ENCODE assay signal across 19 cellular contexts in the genomic region with DNA sequence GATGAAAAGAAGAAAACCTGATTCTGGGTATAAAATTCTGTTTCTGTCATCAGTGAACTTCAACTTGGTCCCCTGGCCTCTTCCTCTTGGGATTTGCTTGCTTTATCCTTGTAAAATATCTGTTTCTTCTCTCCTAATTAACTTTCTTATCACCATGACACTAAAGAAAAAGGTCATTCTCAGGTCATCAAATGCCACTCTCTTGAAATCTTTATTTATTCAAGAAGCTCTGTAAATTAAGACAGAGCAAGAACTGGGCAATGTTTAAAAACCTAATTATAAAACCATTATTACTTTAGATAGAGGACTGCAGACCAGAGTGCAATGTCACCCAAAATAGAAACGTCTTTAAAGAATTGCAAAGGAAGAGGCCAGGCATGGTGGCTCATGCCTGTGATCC. TPM values are rescaled to one million over a fixed set of nuclear protein-coding genes. Genes with fewer than 3 reads are reported as not detected.
A peak's percentile ranks its signal among the peaks of the same experiment; 100 is the strongest.
DNase-seq lines count a peak whose midpoint lies in the region; ATAC-seq, FAIRE-seq and TF ChIP-seq lines count a peak whose summit lies in the region.
"Had no signal": no experiment of that assay in that cellular context is flagged by ENCODE, and none has a peak within 500 bp of the region (broad histone marks: within the 10 kb centered on the region; RNA-seq: fewer than 3 reads in every experiment).

No MANE protein-coding gene starts in this region.

- CTCF ChIA-PET in A549 (lab: Yijun Ruan, JAX): interaction anchor here (1.1 to 1.6 kb wide), 3 partner anchors 9 to 54 kb away, joined by 3 to 4 read pairs (median 4); no protein-coding TSS in a partner anchor

- peak overlapping the region in 1 of 2 experiments; percentile 42; a peak in 2 of 6 replicates for H3K27ac ChIP-seq in A549
- peak overlapping the region; percentile 59; the same call in 1 of the 2 replicates for H3K27ac ChIP-seq in C4-2B
- H3K27ac ChIP-seq in VCaP: peak overlapping the region; percentile 80
- H3K27ac ChIP-seq in prostate gland: peak overlapping the region; percentile 43 to 56
- H3K27ac ChIP-seq: HL-60 had no signal

- H3K9me3 ChIP-seq in A549 (no peaks in the 10 kb centered on the region), prostate gland (no peaks in the 10 kb centered on the region)

- H3K4me1 ChIP-seq in A549: peaks cover 30% of the 10 kb centered on the region
- H3K4me1 ChIP-seq in prostate gland (replicated peaks): peaks cover 7% of the 10 kb centered on the region

- TF ChIP-seq POLR2A in A549 (IDR thresholded peaks at IDR 0.05; ENCODE audit: low read length): no peak
- TF ChIP-seq POLR2A in prostate gland (IDR thresholded peaks at IDR 0.05): no peak
- TF ChIP-seq POLR2A in lower leg skin (IDR thresholded peaks at IDR 0.05): no peak

- no peak overlapping the region for H3K4me3 ChIP-seq in A549
- H3K4me3 ChIP-seq in prostate gland: no peak overlapping the region
- H3K4me3 ChIP-seq in lower leg skin (ENCODE audit: low read depth, poor library complexity, severe bottlenecking): no peak overlapping the region
- H3K4me3 ChIP-seq: GM23338 had no signal

- 43% methylated on average over 1 of the region's 1 CpG for WGBS in A549 (ENCODE audit: missing lambda C conversion rate)
- WGBS in prostate gland: 22% methylated on average over 1 of the region's 1 CpG
- 54 to 67% methylated on average over 1 of the region's 1 CpG for WGBS in lower leg skin, 2 donors

- POLR2A ChIA-PET in A549 (lab: Yijun Ruan, JAX): no interaction called here

- H3K27me3 ChIP-seq in prostate gland (replicated peaks; ENCODE audit: insufficient read depth): no peaks in the 10 kb centered on the region

- FAIRE-seq in A549 (lab: Jason Lieb, UNC): no peak
- FAIRE-seq: A204.1, GM12892, GM18507, H54 had no signal

- TF ChIP-seq CTCF in A549 (IDR thresholded peaks at IDR 0.05) (no peak), C4-2B (conservative IDR thresholded peaks at IDR 0.05) (no peak), VCaP (conservative IDR thresholded peaks at IDR 0.05) (no peak), prostate gland (IDR thresholded peaks at IDR 0.05) (no peak), lower leg skin (IDR thresholded peaks at IDR 0.05) (no peak)

- no peak for DNase-seq in A549 (ENCODE audit: low read depth in 1 of 2, low spot score in 1 of 2)
- no peak for DNase-seq in prostate gland (ENCODE audit: low spot score)
- no peak for DNase-seq in lower leg skin (ENCODE audit: low spot score in 2 of 2)
- DNase-seq: AML-193; CD4-positive, alpha-beta memory T cell; DMS153; DMS79; GDM1; HCEC 1CT; IMR-90 had no signal

- no peak for TF ChIP-seq RAD21 in A549 (conservative IDR thresholded peaks at IDR 0.05 in 1 of 2, IDR thresholded peaks at IDR 0.05 in 1 of 2)

- TF ChIP-seq EP300 in A549 (IDR thresholded peaks at IDR 0.05): no peak

- ATAC-seq in A549 (no peak), esophagus mucosa (no peak)
- ATAC-seq: GM23338 had no signal

- H3K36me3 ChIP-seq in prostate gland: no peaks in the 10 kb centered on the region

- peak overlapping the region; percentile 1; the same call in 1 of the 3 replicates for H3K4me2 ChIP-seq in A549
- H3K4me2 ChIP-seq: GM23338 had no signal

- intact Hi-C loops in prostate gland (cut with DNase I): no loop called here
- intact Hi-C loops in lower leg skin (cut with DNase I; ENCODE audit: low total_unique reads): no loop called here

TF ChIP-seq in A549, 52 proteins besides CTCF, POLR2A, EP300 and RAD21:
- TF ChIP-seq RARB (CRISPR knock-in tag; IDR thresholded peaks at IDR 0.05) (no peak), ZC3H11A (IDR thresholded peaks at IDR 0.05) (no peak), JUN (IDR thresholded peaks at IDR 0.05) (no peak), FOSL2 (IDR thresholded peaks at IDR 0.05) (no peak), FOSL2 (CRISPR knock-in tag; IDR thresholded peaks at IDR 0.05) (no peak), RCOR1 (IDR thresholded peaks at IDR 0.05; ENCODE audit: low read depth, low read length) (no peak), EHF (CRISPR knock-in tag; IDR thresholded peaks at IDR 0.05) (no peak), CHD4 (IDR thresholded peaks at IDR 0.05; ENCODE audit: borderline replicate concordance) (no peak), GATA3 (IDR thresholded peaks at IDR 0.05; ENCODE audit: borderline replicate concordance) (no peak), NR3C1 (IDR thresholded peaks at IDR 0.05) (no peak), ATOH8 (CRISPR knock-in tag; IDR thresholded peaks at IDR 0.05; ENCODE audit: low read depth) (no peak), TP53 (CRISPR knock-in tag; IDR thresholded peaks at IDR 0.05) (no peak), HOXA7 (CRISPR knock-in tag; IDR thresholded peaks at IDR 0.05) (no peak), FOXS1 (CRISPR knock-in tag; IDR thresholded peaks at IDR 0.05) (no peak), RNF2 (IDR thresholded peaks at IDR 0.05; ENCODE audit: borderline replicate concordance, low read depth) (no peak), MAFK (IDR thresholded peaks at IDR 0.05; ENCODE audit: partially characterized antibody) (no peak), RFX5 (IDR thresholded peaks at IDR 0.05) (no peak)
- TF ChIP-seq, protein P1, sequence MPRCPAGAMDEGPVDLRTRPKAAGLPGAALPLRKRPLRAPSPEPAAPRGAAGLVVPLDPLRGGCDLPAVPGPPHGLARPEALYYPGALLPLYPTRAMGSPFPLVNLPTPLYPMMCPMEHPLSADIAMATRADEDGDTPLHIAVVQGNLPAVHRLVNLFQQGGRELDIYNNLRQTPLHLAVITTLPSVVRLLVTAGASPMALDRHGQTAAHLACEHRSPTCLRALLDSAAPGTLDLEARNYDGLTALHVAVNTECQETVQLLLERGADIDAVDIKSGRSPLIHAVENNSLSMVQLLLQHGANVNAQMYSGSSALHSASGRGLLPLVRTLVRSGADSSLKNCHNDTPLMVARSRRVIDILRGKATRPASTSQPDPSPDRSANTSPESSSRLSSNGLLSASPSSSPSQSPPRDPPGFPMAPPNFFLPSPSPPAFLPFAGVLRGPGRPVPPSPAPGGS (IDR thresholded peaks at IDR 0.05): no peak
- TF ChIP-seq, protein P2, sequence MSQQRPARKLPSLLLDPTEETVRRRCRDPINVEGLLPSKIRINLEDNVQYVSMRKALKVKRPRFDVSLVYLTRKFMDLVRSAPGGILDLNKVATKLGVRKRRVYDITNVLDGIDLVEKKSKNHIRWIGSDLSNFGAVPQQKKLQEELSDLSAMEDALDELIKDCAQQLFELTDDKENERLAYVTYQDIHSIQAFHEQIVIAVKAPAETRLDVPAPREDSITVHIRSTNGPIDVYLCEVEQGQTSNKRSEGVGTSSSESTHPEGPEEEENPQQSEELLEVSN (IDR thresholded peaks at IDR 0.05; ENCODE audit: borderline replicate concordance, low read depth): no peak
TF ChIP-seq in A549: peak in this region for 0.

RNA-seq across cellular contexts. Expression of gene LIPC, which starts 6.0 kb away (rescaled TPM):
- polyA plus RNA-seq in A549 (2011; rRNA removed): 0.08 and 0.13 TPM in 2 replicates
- polyA plus RNA-seq in A549 (2012; cell fraction: cytosol; rRNA removed): 0.07 and 0.13 TPM in 2 replicates
- 0.19 and 0.22 TPM in 2 replicates for polyA plus RNA-seq in A549 (2012; cell fraction: nucleus; rRNA removed)
- 0.30 to 0.34 TPM (median 0.32 TPM) in 3 replicates for polyA plus RNA-seq in A549 (2017; fragmentation: RNase III; extraction: RNeasy Plus Mini Kit Qiagen cat#74134 plus additional on column Dnase treatment)
- 0.58 TPM in 1 of 2 replicates, not detected in the other for polyA minus RNA-seq in A549 (2011; rRNA and poly(A)+ RNA removed)
- under 1 TPM in 1 of 2 donors, not detected in 1; 0.14 TPM for total RNA-seq in prostate gland
- not detected for total RNA-seq in esophagus mucosa
- total RNA-seq in lower leg skin: under 1 TPM in 2 of 4 donors, not detected in 2; 0.13 to 0.71 TPM
- total RNA-seq: GM23338, IMR-90 had no signal
- polyA plus RNA-seq: GM23338 had no signal
